2 cellular contexts compared by ENCODE assay signal in the genomic region with DNA sequence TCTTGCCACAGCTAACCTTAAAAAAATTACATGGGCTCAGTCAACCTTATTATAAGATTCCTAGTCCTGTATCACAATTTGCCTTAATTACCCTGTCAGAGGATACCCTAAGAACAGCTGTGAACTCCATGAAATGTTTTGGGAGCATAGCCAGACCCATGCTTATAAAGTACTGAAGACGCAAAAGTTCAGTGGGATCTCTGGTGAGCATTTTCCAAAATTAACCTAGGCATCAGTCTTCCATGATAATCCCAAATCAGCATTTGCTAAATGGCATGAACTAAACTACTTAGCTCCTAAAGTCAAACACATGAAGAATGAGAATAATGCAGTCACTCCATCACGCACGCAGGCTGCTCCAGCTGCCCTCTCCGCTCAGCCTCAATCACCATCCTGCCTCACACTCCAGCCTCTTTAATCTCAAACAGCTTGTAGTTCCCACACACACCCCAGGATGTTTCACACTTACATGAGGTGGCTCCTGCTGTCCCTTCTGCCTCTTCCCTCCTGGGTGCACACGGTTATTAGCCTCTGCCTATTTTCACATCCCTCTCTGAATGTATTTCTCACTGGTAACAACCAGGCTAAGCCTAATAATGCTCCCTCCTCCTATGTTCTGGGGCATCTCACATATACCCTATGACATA.
TF ChIP-seq lines count a peak whose summit lies in the region.

No MANE protein-coding gene starts in this region.

TF ChIP-seq in HepG2, 621 proteins besides CTCF, POLR2A, EP300 and RAD21:
- no peak for TF ChIP-seq SETDB1 (CRISPR knock-in tag; IDR thresholded peaks at IDR 0.05; ENCODE audit: borderline replicate concordance)
- no peak for TF ChIP-seq ZNF572 (CRISPR knock-in tag; IDR thresholded peaks at IDR 0.05)
- TF ChIP-seq HOXA5 (CRISPR knock-in tag; IDR thresholded peaks at IDR 0.05): no peak
- no peak for TF ChIP-seq ZNF839 (CRISPR knock-in tag; IDR thresholded peaks at IDR 0.05; ENCODE audit: borderline replicate concordance)
- TF ChIP-seq FOXC1 (CRISPR knock-in tag; IDR thresholded peaks at IDR 0.05; ENCODE audit: borderline replicate concordance): no peak
- no peak for TF ChIP-seq THAP11 (CRISPR knock-in tag; IDR thresholded peaks at IDR 0.05)
- no peak for TF ChIP-seq ZNF10 (CRISPR knock-in tag; IDR thresholded peaks at IDR 0.05; ENCODE audit: borderline replicate concordance, low read depth)

TF ChIP-seq in GM12878, 131 proteins besides CTCF, POLR2A, EP300 and RAD21:
- TF ChIP-seq HDGF (IDR thresholded peaks at IDR 0.05) (no peak), JUNB (IDR thresholded peaks at IDR 0.05) (no peak), MYC (IDR thresholded peaks at IDR 0.05; ENCODE audit: insufficient read depth, insufficient read length, insufficient replicate concordance, low read length, severe bottlenecking) (no peak), SIX5 (IDR thresholded peaks at IDR 0.05; ENCODE audit: low read depth, low read length, severe bottlenecking) (no peak), ZNF592 (IDR thresholded peaks at IDR 0.05) (no peak), RUNX3 (IDR thresholded peaks at IDR 0.05; ENCODE audit: low read length) (no peak), TBL1XR1 (IDR thresholded peaks at IDR 0.05; ENCODE audit: low read depth, low read length) (no peak), DPF2 (IDR thresholded peaks at IDR 0.05) (no peak), ASH2L (IDR thresholded peaks at IDR 0.05; ENCODE audit: borderline replicate concordance, low read depth) (no peak), CEBPZ (IDR thresholded peaks at IDR 0.05; ENCODE audit: low read depth, low read length) (no peak), ZNF24 (IDR thresholded peaks at IDR 0.05) (no peak), GATAD2B (conservative IDR thresholded peaks at IDR 0.05; ENCODE audit: low read depth) (no peak), BACH1 (IDR thresholded peaks at IDR 0.05; ENCODE audit: borderline replicate concordance) (no peak), NFIC (IDR thresholded peaks at IDR 0.05; ENCODE audit: low read depth, low read length) (no peak), IKZF2 (IDR thresholded peaks at IDR 0.05) (no peak), NR2C1 (IDR thresholded peaks at IDR 0.05) (no peak), YBX1 (IDR thresholded peaks at IDR 0.05) (no peak)
- TF ChIP-seq, protein P1, sequence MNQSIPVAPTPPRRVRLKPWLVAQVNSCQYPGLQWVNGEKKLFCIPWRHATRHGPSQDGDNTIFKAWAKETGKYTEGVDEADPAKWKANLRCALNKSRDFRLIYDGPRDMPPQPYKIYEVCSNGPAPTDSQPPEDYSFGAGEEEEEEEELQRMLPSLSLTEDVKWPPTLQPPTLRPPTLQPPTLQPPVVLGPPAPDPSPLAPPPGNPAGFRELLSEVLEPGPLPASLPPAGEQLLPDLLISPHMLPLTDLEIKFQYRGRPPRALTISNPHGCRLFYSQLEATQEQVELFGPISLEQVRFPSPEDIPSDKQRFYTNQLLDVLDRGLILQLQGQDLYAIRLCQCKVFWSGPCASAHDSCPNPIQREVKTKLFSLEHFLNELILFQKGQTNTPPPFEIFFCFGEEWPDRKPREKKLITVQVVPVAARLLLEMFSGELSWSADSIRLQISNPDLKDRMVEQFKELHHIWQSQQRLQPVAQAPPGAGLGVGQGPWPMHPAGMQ (IDR thresholded peaks at IDR 0.05; ENCODE audit: borderline replicate concordance): no peak
- TF ChIP-seq, protein P2, sequence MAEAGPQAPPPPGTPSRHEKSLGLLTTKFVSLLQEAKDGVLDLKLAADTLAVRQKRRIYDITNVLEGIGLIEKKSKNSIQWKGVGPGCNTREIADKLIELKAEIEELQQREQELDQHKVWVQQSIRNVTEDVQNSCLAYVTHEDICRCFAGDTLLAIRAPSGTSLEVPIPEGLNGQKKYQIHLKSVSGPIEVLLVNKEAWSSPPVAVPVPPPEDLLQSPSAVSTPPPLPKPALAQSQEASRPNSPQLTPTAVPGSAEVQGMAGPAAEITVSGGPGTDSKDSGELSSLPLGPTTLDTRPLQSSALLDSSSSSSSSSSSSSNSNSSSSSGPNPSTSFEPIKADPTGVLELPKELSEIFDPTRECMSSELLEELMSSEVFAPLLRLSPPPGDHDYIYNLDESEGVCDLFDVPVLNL (IDR thresholded peaks at IDR 0.05; ENCODE audit: low read depth, low read length): no peak
- TF ChIP-seq, protein P3, sequence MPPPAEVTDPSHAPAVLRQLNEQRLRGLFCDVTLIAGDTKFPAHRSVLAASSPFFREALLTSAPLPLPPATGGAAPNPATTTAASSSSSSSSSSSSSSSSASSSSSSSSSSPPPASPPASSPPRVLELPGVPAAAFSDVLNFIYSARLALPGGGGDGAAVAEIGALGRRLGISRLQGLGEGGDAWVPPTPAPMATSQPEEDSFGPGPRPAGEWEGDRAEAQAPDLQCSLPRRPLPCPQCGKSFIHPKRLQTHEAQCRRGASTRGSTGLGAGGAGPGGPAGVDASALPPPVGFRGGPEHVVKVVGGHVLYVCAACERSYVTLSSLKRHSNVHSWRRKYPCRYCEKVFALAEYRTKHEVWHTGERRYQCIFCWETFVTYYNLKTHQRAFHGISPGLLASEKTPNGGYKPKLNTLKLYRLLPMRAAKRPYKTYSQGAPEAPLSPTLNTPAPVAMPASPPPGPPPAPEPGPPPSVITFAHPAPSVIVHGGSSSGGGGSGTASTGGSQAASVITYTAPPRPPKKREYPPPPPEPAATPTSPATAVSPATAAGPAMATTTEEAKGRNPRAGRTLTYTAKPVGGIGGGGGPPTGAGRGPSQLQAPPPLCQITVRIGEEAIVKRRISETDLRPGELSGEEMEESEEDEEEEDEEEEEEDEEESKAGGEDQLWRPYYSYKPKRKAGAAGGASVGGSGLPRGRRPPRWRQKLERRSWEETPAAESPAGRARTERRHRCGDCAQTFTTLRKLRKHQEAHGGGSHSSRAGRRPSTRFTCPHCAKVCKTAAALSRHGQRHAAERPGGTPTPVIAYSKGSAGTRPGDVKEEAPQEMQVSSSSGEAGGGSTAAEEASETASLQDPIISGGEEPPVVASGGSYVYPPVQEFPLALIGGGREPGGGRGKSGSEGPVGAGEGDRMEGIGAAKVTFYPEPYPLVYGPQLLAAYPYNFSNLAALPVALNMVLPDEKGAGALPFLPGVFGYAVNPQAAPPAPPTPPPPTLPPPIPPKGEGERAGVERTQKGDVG (CRISPR knock-in tag; IDR thresholded peaks at IDR 0.05): no peak
